ENCODE assay signal across 10 cellular contexts in genomic region chr19:42088471-42089190, GRCh38. TPM values are rescaled to one million over a fixed set of nuclear protein-coding genes. Genes with fewer than 3 reads are reported as not detected.
DNase-seq lines count a peak whose midpoint lies in the region; ATAC-seq and TF ChIP-seq lines count a peak whose summit lies in the region.
"Had no signal": no experiment of that assay in that cellular context is flagged by ENCODE, and none has a peak within 500 bp of the region (broad histone marks: within the 10 kb centered on the region; RNA-seq: fewer than 3 reads in every experiment).

No MANE protein-coding gene starts in this region.

- peaks cover 5 to 16% of the 10 kb centered on the region in 2 experiments; a peak in 3 of 4 replicates for H3K4me1 ChIP-seq in SK-N-SH (ENCODE audit: control insufficient read depth in 1 of 2, insufficient read depth in 2 of 2, low read depth in 1 of 2, low read length in 1 of 2)

- TF ChIP-seq RAD21 in SK-N-SH (IDR thresholded peaks at IDR 0.05; ENCODE audit: low read length): no peak

- peak overlapping the region; percentile 25 for H3K27ac Mint-ChIP-seq in activated CD4-positive, alpha-beta T cell treated with anti-CD3 and anti-CD28 coated beads, Interleukin-2, amount 10 ng/mL, durations not matched to agents 7 days and 5 days
- peak overlapping the region; percentile 60 for H3K27ac Mint-ChIP-seq in stimulated activated memory B cell treated with anti-CD40 and anti-IgM and Interleukin-4, amounts not matched to agents 10 μg/mL and 1 μg/mL and 100 μg/mL, for 72 hours

- CTCF ChIA-PET in activated CD4-positive, alpha-beta T cell treated with anti-CD3 and anti-CD28 coated beads, Interleukin-2, amount 10 ng/mL, durations not matched to agents 7 days and 5 days (lab: Charles Lee): no interaction called here
- CTCF ChIA-PET in SK-N-SH (lab: Yijun Ruan, JAX): interaction anchor here (1.0 kb wide), 1 partner anchor 20 kb away, joined by 3 read pairs; no protein-coding TSS in a partner anchor

- no peaks in the 10 kb centered on the region for H3K9me3 ChIP-seq in SK-N-SH

- H3K9me3 Mint-ChIP-seq in activated CD4-positive, alpha-beta T cell treated with anti-CD3 and anti-CD28 coated beads, Interleukin-2, amount 10 ng/mL, durations not matched to agents 7 days and 5 days: no peaks in the 10 kb centered on the region
- no peaks in the 10 kb centered on the region for H3K9me3 Mint-ChIP-seq in stimulated activated memory B cell treated with anti-CD40 and anti-IgM and Interleukin-4, amounts not matched to agents 10 μg/mL and 1 μg/mL and 100 μg/mL, for 72 hours

- no peak for TF ChIP-seq EP300 in SK-N-SH (IDR thresholded peaks at IDR 0.05; ENCODE audit: borderline replicate concordance in 1 of 2, low read depth in 1 of 2, low read length in 1 of 2)

- no peaks in the 10 kb centered on the region for H3K27me3 Mint-ChIP-seq in activated CD4-positive, alpha-beta T cell treated with anti-CD3 and anti-CD28 coated beads, Interleukin-2, amount 10 ng/mL, durations not matched to agents 7 days and 5 days
- no peaks in the 10 kb centered on the region for H3K27me3 Mint-ChIP-seq in stimulated activated memory B cell treated with anti-CD40 and anti-IgM and Interleukin-4, amounts not matched to agents 10 μg/mL and 1 μg/mL and 100 μg/mL, for 72 hours

- no peak for TF ChIP-seq CTCF in SK-N-SH (IDR thresholded peaks at IDR 0.05)
- no peak for TF ChIP-seq CTCF in fibroblast of villous mesenchyme (IDR thresholded peaks at IDR 0.05; ENCODE audit: insufficient read depth, low read depth, low read length)

- WGBS in SK-N-SH (ENCODE audit: low lambda C conversion rate): 76% methylated on average over 18 of the region's 18 CpGs

- no peaks in the 10 kb centered on the region for H4K20me1 ChIP-seq in SK-N-SH (ENCODE audit: insufficient read depth)

- H3F3A ChIP-seq in SK-N-SH (replicated peaks; ENCODE audit: insufficient read depth): peaks cover 29% of the 10 kb centered on the region

- no peaks in the 10 kb centered on the region for H3K27me3 ChIP-seq in SK-N-SH (ENCODE audit: insufficient read depth)

- H3K4me2 ChIP-seq in SK-N-SH: peak overlapping the region; percentile 82

- POLR2A ChIA-PET in activated CD4-positive, alpha-beta T cell treated with anti-CD3 and anti-CD28 coated beads, Interleukin-2, amount 10 ng/mL, durations not matched to agents 7 days and 5 days (lab: Charles Lee): no interaction called here
- POLR2A ChIA-PET in SK-N-SH (lab: Yijun Ruan, JAX): no interaction called here

- no peaks in the 10 kb centered on the region for H3K9me2 ChIP-seq in SK-N-SH

- H3K4me3 Mint-ChIP-seq in activated CD4-positive, alpha-beta T cell treated with anti-CD3 and anti-CD28 coated beads, Interleukin-2, amount 10 ng/mL, durations not matched to agents 7 days and 5 days: peak overlapping the region; percentile 41
- peak overlapping the region; percentile 51 for H3K4me3 Mint-ChIP-seq in stimulated activated memory B cell treated with anti-CD40 and anti-IgM and Interleukin-4, amounts not matched to agents 10 μg/mL and 1 μg/mL and 100 μg/mL, for 72 hours

- DNase-seq in activated CD4-positive, alpha-beta T cell treated with anti-CD3 and anti-CD28 coated beads, Interleukin-2, amount 10 ng/mL, durations not matched to agents 7 days and 5 days: no peak
- no peak for DNase-seq in activated CD4-positive, alpha-beta T cell treated with anti-CD3 and anti-CD28 coated beads for 4 hours
- DNase-seq in SK-N-SH (no peak), fibroblast of villous mesenchyme (ENCODE audit: low read depth) (peak; percentile 50), retina (no peak)
- DNase-seq: amygdala, NCI-H146 had no signal

- H3K36me3 Mint-ChIP-seq in activated CD4-positive, alpha-beta T cell treated with anti-CD3 and anti-CD28 coated beads, Interleukin-2, amount 10 ng/mL, durations not matched to agents 7 days and 5 days (ENCODE audit: low read depth): peaks cover 5% of the 10 kb centered on the region
- H3K36me3 Mint-ChIP-seq in stimulated activated memory B cell treated with anti-CD40 and anti-IgM and Interleukin-4, amounts not matched to agents 10 μg/mL and 1 μg/mL and 100 μg/mL, for 72 hours: peaks cover 39% of the 10 kb centered on the region

- H2AFZ ChIP-seq in SK-N-SH (ENCODE audit: low read depth): peak overlapping the region; percentile 94

- H3K4me1 Mint-ChIP-seq in activated CD4-positive, alpha-beta T cell treated with anti-CD3 and anti-CD28 coated beads, Interleukin-2, amount 10 ng/mL, durations not matched to agents 7 days and 5 days: peaks cover 43% of the 10 kb centered on the region
- H3K4me1 Mint-ChIP-seq in stimulated activated memory B cell treated with anti-CD40 and anti-IgM and Interleukin-4, amounts not matched to agents 10 μg/mL and 1 μg/mL and 100 μg/mL, for 72 hours: peaks cover 72% of the 10 kb centered on the region

- peaks cover 7% of the 10 kb centered on the region; the same call in 1 of the 2 replicates for H3K79me2 ChIP-seq in SK-N-SH (ENCODE audit: insufficient read depth)

- H3K36me3 ChIP-seq in SK-N-SH (replicated peaks in 1 of 2; ENCODE audit: control insufficient read depth in 1 of 2, insufficient read depth in 2 of 2, low read length in 1 of 2): no peaks in the 10 kb centered on the region

- peak overlapping the region in 1 of 2 experiments; percentile 65; a peak in 2 of 4 replicates for H3K27ac ChIP-seq in SK-N-SH (ENCODE audit: low read depth in 2 of 2, low read length in 1 of 2)

- peak overlapping the region; percentile 30; the same call in 1 of the 2 replicates for H3K9ac ChIP-seq in SK-N-SH

- no peak for ATAC-seq in stimulated activated memory B cell treated with anti-CD40 and anti-IgM and Interleukin-4, amounts not matched to agents 10 μg/mL and 1 μg/mL and 100 μg/mL, for 72 hours
- ATAC-seq in GM19455 (IDR thresholded peaks at IDR 0.05; ENCODE audit: unreplicated experiment): no peak
- ATAC-seq in HG03097 (IDR thresholded peaks at IDR 0.05; ENCODE audit: low FRiP score, unreplicated experiment): no peak

- no peak overlapping the region for H3K4me3 ChIP-seq in SK-N-SH (ENCODE audit: low read depth in 2 of 2, low read length in 1 of 2)
- peak overlapping the region; percentile 18 for H3K4me3 ChIP-seq in fibroblast of villous mesenchyme (ENCODE audit: low read depth, low read length)

TF ChIP-seq in SK-N-SH, 30 proteins besides CTCF, POLR2A, EP300 and RAD21:
- TF ChIP-seq FOSL2 (IDR thresholded peaks at IDR 0.05; ENCODE audit: borderline replicate concordance, low read depth) (peak; percentile 59; the same call in 1 of the 2 replicates), TCF12 (IDR thresholded peaks at IDR 0.05) (peak; percentile 10; the same call in 1 of the 2 replicates), PBX3 (IDR thresholded peaks at IDR 0.05) (no peak), SMC3 (IDR thresholded peaks at IDR 0.05; ENCODE audit: low read depth, low read length) (no peak), NFIC (IDR thresholded peaks at IDR 0.05; ENCODE audit: borderline replicate concordance) (no peak), MAX (IDR thresholded peaks at IDR 0.05; ENCODE audit: low read depth) (peak; percentile 63; the same call in 1 of the 2 replicates), TEAD4 (IDR thresholded peaks at IDR 0.05; ENCODE audit: borderline replicate concordance, insufficient read depth) (no peak)

RNA-seq across cellular contexts. Expression of gene ZNF574, which starts 12.7 kb away (rescaled TPM):
- 10 to 100 TPM; 14.1 to 15.8 TPM for total RNA-seq in activated CD4-positive, alpha-beta T cell treated with anti-CD3 and anti-CD28 coated beads, Interleukin-2, amount 10 ng/mL, durations not matched to agents 7 days and 5 days
- polyA plus RNA-seq in SK-N-SH (2012; rRNA removed): 6.9 and 8.5 TPM in 2 replicates
- 2.4 and 4.9 TPM in 2 replicates for polyA plus RNA-seq in SK-N-SH (2012; cell fraction: cytosol; rRNA removed)
- polyA plus RNA-seq in SK-N-SH (2012; cell fraction: nucleus; rRNA removed): 6.9 and 7.4 TPM in 2 replicates
- 13.5 and 19.0 TPM in 2 replicates for total RNA-seq in fibroblast of villous mesenchyme

RNA-seq across cellular contexts. Expression of gene GRIK5, which starts 18.6 kb away (rescaled TPM):
- under 1 TPM; 0.65 to 0.79 TPM for total RNA-seq in activated CD4-positive, alpha-beta T cell treated with anti-CD3 and anti-CD28 coated beads, Interleukin-2, amount 10 ng/mL, durations not matched to agents 7 days and 5 days
- 0.71 and 2.4 TPM in 2 replicates for polyA plus RNA-seq in SK-N-SH (2012; rRNA removed)
- 0.85 and 1.7 TPM in 2 replicates for polyA plus RNA-seq in SK-N-SH (2012; cell fraction: cytosol; rRNA removed)
- polyA plus RNA-seq in SK-N-SH (2012; cell fraction: nucleus; rRNA removed): 3.7 and 4.4 TPM in 2 replicates
- not detected in 2 replicates for total RNA-seq in fibroblast of villous mesenchyme

RNA-seq across cellular contexts. Expression of gene POU2F2, which starts 43.6 kb away (rescaled TPM):
- 10 to 100 TPM; 19.6 to 22.9 TPM for total RNA-seq in activated CD4-positive, alpha-beta T cell treated with anti-CD3 and anti-CD28 coated beads, Interleukin-2, amount 10 ng/mL, durations not matched to agents 7 days and 5 days
- polyA plus RNA-seq in SK-N-SH (2012; rRNA removed): 0.15 and 0.49 TPM in 2 replicates
- polyA plus RNA-seq in SK-N-SH (2012; cell fraction: cytosol; rRNA removed): 0.18 and 0.29 TPM in 2 replicates
- polyA plus RNA-seq in SK-N-SH (2012; cell fraction: nucleus; rRNA removed): 0.89 and 0.94 TPM in 2 replicates
- 1.3 and 1.9 TPM in 2 replicates for total RNA-seq in fibroblast of villous mesenchyme
